ENCODE assay signal across 1 cellular context in the genomic region with DNA sequence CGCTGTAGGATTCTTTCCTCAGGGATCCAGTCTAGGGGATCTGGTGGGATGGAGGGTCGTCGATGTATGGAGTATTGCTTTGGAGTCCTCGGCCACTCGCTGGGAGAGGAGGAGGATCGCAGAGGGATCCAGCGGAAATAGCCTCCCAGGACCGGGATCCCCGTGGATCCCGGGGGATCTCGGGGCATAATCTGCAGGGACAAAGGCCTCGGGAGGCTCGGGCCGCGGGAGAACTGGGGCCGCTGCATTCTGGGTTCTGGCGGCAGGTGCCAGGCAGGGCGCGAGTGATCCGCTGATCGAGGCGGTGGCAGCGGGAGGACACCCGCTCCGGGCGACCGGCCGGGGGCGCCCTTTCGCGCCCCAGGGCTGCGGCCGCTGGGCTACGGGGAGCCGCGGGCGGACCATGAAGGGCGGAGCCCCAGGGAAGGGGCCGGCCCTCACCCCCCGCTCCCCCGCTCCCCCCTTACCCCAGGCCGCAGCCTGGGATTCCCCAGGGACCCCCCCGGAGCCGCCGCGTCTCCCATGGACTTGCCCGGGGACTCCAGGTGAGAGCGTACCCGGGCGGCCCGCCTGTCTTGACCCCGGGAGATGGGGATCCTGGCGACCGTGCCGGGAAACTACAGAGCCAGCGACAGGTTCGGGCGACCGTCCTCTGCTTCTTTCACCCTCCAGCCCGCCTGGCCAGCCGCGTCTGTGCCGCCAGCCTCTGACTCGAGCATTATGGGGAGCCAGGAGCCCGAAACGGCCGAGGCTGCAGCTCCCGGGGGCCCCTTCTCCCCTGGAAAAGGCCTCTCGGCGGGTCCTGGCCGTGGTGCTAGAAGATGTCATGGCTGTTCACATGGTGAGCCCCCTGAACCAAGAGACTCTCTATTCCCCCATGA.
TF ChIP-seq lines count a peak whose summit lies in the region.

No MANE protein-coding gene starts in this region.

TF ChIP-seq in HEK293, 187 proteins besides CTCF, POLR2A, EP300 and RAD21 (continued from another document):
- TF ChIP-seq, protein P1, sequence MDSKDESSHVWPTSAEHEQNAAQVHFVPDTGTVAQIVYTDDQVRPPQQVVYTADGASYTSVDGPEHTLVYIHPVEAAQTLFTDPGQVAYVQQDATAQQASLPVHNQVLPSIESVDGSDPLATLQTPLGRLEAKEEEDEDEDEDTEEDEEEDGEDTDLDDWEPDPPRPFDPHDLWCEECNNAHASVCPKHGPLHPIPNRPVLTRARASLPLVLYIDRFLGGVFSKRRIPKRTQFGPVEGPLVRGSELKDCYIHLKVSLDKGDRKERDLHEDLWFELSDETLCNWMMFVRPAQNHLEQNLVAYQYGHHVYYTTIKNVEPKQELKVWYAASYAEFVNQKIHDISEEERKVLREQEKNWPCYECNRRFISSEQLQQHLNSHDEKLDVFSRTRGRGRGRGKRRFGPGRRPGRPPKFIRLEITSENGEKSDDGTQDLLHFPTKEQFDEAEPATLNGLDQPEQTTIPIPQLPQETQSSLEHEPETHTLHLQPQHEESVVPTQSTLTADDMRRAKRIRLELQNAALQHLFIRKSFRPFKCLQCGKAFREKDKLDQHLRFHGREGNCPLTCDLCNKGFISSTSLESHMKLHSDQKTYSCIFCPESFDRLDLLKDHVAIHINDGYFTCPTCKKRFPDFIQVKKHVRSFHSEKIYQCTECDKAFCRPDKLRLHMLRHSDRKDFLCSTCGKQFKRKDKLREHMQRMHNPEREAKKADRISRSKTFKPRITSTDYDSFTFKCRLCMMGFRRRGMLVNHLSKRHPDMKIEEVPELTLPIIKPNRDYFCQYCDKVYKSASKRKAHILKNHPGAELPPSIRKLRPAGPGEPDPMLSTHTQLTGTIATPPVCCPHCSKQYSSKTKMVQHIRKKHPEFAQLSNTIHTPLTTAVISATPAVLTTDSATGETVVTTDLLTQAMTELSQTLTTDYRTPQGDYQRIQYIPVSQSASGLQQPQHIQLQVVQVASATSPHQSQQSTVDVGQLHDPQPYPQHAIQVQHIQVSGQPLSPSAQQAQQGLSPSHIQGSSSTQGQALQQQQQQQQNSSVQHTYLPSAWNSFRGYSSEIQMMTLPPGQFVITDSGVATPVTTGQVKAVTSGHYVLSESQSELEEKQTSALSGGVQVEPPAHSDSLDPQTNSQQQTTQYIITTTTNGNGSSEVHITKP (tag by site-specific recombination; IDR thresholded peaks at IDR 0.05) = no peak
- no peak for TF ChIP-seq ZNF560 (tag by site-specific recombination; IDR thresholded peaks at IDR 0.05; ENCODE audit: borderline replicate concordance)
- TF ChIP-seq ZEB2 (tag by site-specific recombination; IDR thresholded peaks at IDR 0.05) = 0 out of 2 replicates have a peak, but pooled peaks have one; percentile 16
